24 cellular contexts compared by ENCODE assay signal in the genomic region with DNA sequence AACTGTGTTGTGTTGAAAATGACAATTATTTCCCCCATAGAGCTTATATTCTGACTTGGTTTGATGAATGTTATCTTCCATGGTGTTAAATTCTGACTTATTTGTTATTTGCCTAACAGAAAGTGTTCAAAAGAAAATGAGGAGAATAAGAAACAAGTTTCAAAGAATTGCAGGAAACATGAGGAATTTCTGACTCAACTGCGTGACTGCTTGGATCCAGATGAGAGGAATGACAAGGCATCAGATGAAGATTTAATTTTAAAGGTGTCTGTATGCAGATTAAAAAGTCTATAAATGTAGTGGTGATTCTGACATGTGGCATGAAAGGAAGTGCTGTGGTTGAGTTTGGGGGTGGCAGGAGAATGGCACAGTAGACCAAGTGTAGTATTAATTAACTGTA. TPM values are rescaled to one million over a fixed set of nuclear protein-coding genes. Genes with fewer than 3 reads are reported as not detected.
"Had no signal": no experiment of that assay in that cellular context is flagged by ENCODE, and none has a peak within 500 bp of the region (broad histone marks: within the 10 kb centered on the region; RNA-seq: fewer than 3 reads in every experiment).

No MANE protein-coding gene starts in this region.

- H3K79me2 ChIP-seq: hepatocyte had no signal

- H3K4me1 ChIP-seq: esophagus muscularis mucosa, heart left ventricle, left lung, right atrium auricular region, stomach, thyroid gland had no signal

- FAIRE-seq: colon, kidney had no signal

- H3K27me3 ChIP-seq: esophagus muscularis mucosa, heart left ventricle, hepatocyte, left lung, ovary, right atrium auricular region, stomach, thyroid gland had no signal

- H3K27ac ChIP-seq: esophagus muscularis mucosa, heart left ventricle, hepatocyte, left lung, ovary, right atrium auricular region, stomach, thyroid gland had no signal

- DNase-seq: central memory CD4-positive, alpha-beta T cell; effector CD8-positive, alpha-beta T cell; endodermal cell; foreskin melanocyte; heart left ventricle; kidney; left cardiac atrium; left lung; mesenchymal stem cell; naive thymus-derived CD8-positive, alpha-beta T cell; nephron progenitor cell; nucleus accumbens; ovary; posterior cingulate gyrus; stimulated activated CD4-positive, alpha-beta T cell treated with anti-CD3 and anti-CD28 coated beads, Interleukin-2, amount 100 ng/mL, for 24 hours; stimulated activated CD4-positive, alpha-beta T cell treated with anti-CD3 and anti-CD28 coated beads, Interleukin-4, amount 100 ng/mL, for 24 hours; stimulated activated naive CD4-positive, alpha-beta T cell treated with Interleukin-2 at 50 U/mL for 16 hours; stomach; thyroid gland had no signal

- H3K4me2 ChIP-seq: hepatocyte had no signal

- H3K4me3 ChIP-seq: esophagus muscularis mucosa, heart left ventricle, hepatocyte, left lung, ovary, right atrium auricular region, stomach, thyroid gland had no signal

- H2AFZ ChIP-seq: hepatocyte had no signal

- H3K9me3 ChIP-seq: ovary, thyroid gland had no signal

- H3K36me3 ChIP-seq: esophagus muscularis mucosa, heart left ventricle, left lung, ovary, right atrium auricular region, stomach, thyroid gland had no signal

RNA-seq across cellular contexts. Expression of a gene that starts 50.6 kb away (rescaled TPM):
- total RNA-seq: lung microvascular endothelial cell; naive thymus-derived CD8-positive, alpha-beta T cell had no signal
